ENCODE assay signal across 20 cellular contexts in genomic region chr6:121809211-121809610, GRCh38.
DNase-seq lines count a peak whose midpoint lies in the region; ATAC-seq and TF ChIP-seq lines count a peak whose summit lies in the region.
"Had no signal": no experiment of that assay in that cellular context is flagged by ENCODE, and none has a peak within 500 bp of the region (broad histone marks: within the 10 kb centered on the region; RNA-seq: fewer than 3 reads in every experiment).

No MANE protein-coding gene starts in this region.

- TF ChIP-seq CTCF in neural crest cell (conservative IDR thresholded peaks at IDR 0.05) (no peak), progenitor cell of endocrine pancreas (IDR thresholded peaks at IDR 0.05; ENCODE audit: unreplicated experiment) (no peak)

- H3K4me1 Mint-ChIP-seq in neural crest cell = peaks cover 19% of the 10 kb centered on the region
- no peaks in the 10 kb centered on the region for H3K4me1 Mint-ChIP-seq in progenitor cell of endocrine pancreas (ENCODE audit: low read depth)
- H3K4me1 Mint-ChIP-seq: CD4-positive, CD25-positive, alpha-beta regulatory T cell; IgD-negative memory B cell had no signal

- H3K36me3 Mint-ChIP-seq in neural crest cell (ENCODE audit: low read depth) (peaks cover 2% of the 10 kb centered on the region), progenitor cell of endocrine pancreas (ENCODE audit: insufficient read depth) (no peaks in the 10 kb centered on the region)
- H3K36me3 Mint-ChIP-seq: CD4-positive, CD25-positive, alpha-beta regulatory T cell; IgD-negative memory B cell had no signal

- H3K4me3 Mint-ChIP-seq in neural crest cell (no peak overlapping the region), progenitor cell of endocrine pancreas (ENCODE audit: low read depth) (no peak overlapping the region)
- H3K4me3 Mint-ChIP-seq: CD4-positive, CD25-positive, alpha-beta regulatory T cell; IgD-negative memory B cell had no signal

- H3K27me3 ChIP-seq in adipocyte (replicated peaks; ENCODE audit: control insufficient read depth, insufficient read depth, low read length) = no peaks in the 10 kb centered on the region
- H3K27me3 ChIP-seq: SJSA1 had no signal

- peak overlapping the region; percentile 47 for H3K4me3 ChIP-seq in adipocyte (ENCODE audit: low read length)
- H3K4me3 ChIP-seq: HAP-1, SJSA1 had no signal

- no peak for ATAC-seq in HG02970 (IDR thresholded peaks at IDR 0.05; ENCODE audit: low FRiP score, unreplicated experiment)
- ATAC-seq: Right ventricle myocardium inferior had no signal

- H3K9ac ChIP-seq in adipocyte (ENCODE audit: low read length) = peak overlapping the region; percentile 74

- H3K27ac Mint-ChIP-seq in neural crest cell (ENCODE audit: unreplicated experiment) = peak overlapping the region; percentile 35
- no peak overlapping the region for H3K27ac Mint-ChIP-seq in progenitor cell of endocrine pancreas
- H3K27ac Mint-ChIP-seq: CD4-positive, CD25-positive, alpha-beta regulatory T cell; IgD-negative memory B cell had no signal

- DNase-seq in adipocyte (ENCODE audit: low read depth) = peak; percentile 45
- peak; percentile 26 for DNase-seq in fibroblast of peridontal ligament (ENCODE audit: extremely low read depth)
- no peak for DNase-seq in neural crest cell (ENCODE audit: low read depth, low spot score)
- DNase-seq in progenitor cell of endocrine pancreas (ENCODE audit: low spot score, unreplicated experiment) = no peak
- DNase-seq in NCI-H2171 (lab: John Stamatoyannopoulos, UW) = no peak
- DNase-seq in 8988T = no peak
- DNase-seq: CD4-positive, CD25-positive, alpha-beta regulatory T cell; DMS79; MV-4-11; NCI-H1417; NCI-H1694 treated with DMSO at 0.1 percent for 48 hours; NCI-H2081 treated with DMSO at 0.1 percent for 48 hours; NCI-H446; NCI-H526 treated with DMSO at 0.1 percent for 48 hours; OCI-M1 had no signal

- no peaks in the 10 kb centered on the region for H3K27me3 Mint-ChIP-seq in neural crest cell (ENCODE audit: low read depth)
- H3K27me3 Mint-ChIP-seq in progenitor cell of endocrine pancreas = no peaks in the 10 kb centered on the region
- H3K27me3 Mint-ChIP-seq: CD4-positive, CD25-positive, alpha-beta regulatory T cell; IgD-negative memory B cell had no signal

- no peaks in the 10 kb centered on the region for H3K36me3 ChIP-seq in adipocyte (ENCODE audit: control insufficient read depth, insufficient read depth, low read length, severe bottlenecking)
- H3K36me3 ChIP-seq: HAP-1, SJSA1 had no signal

- no peaks in the 10 kb centered on the region for H3K9me3 ChIP-seq in adipocyte (ENCODE audit: control insufficient read depth, low read length)
- H3K9me3 ChIP-seq: HAP-1, SJSA1 had no signal

- H3K9me3 Mint-ChIP-seq in neural crest cell = peaks cover 3% of the 10 kb centered on the region
- no peaks in the 10 kb centered on the region for H3K9me3 Mint-ChIP-seq in progenitor cell of endocrine pancreas (ENCODE audit: low read depth)
- H3K9me3 Mint-ChIP-seq: IgD-negative memory B cell had no signal

- H3K4me1 ChIP-seq in adipocyte (ENCODE audit: control insufficient read depth, insufficient read depth, low read length) = peaks cover 22% of the 10 kb centered on the region
- H3K4me1 ChIP-seq: HAP-1 had no signal

Comparison
In these comparisons a context has a peak if more than half of its experiments do, and no peak if none do; other contexts are left out.
1. DNase-seq: peak in adipocyte (single experiment) and fibroblast of peridontal ligament (single experiment); none in neural crest cell (single experiment), progenitor cell of endocrine pancreas (single experiment), NCI-H2171 (single experiment) and 8988T (single experiment).